Comparison of ENCODE assay signal across 8 cellular contexts in genomic region chr19:12880551-12881171, GRCh38.
DNase-seq lines count a peak whose midpoint lies in the region; ATAC-seq lines count a peak whose summit lies in the region.

No MANE protein-coding gene starts in this region.

- no peaks in the 10 kb centered on the region for H3K9me3 ChIP-seq in adipocyte (ENCODE audit: control insufficient read depth, low read length)

- no peaks in the 10 kb centered on the region for H3K79me2 ChIP-seq in ACC112 (ENCODE audit: control insufficient read depth, insufficient read depth, low read length, unreplicated experiment)

- H3K4me1 ChIP-seq in ACC112 (ENCODE audit: control insufficient read depth, insufficient read depth, low read length, unreplicated experiment), result no peaks in the 10 kb centered on the region
- H3K4me1 ChIP-seq in adipocyte (ENCODE audit: control insufficient read depth, insufficient read depth, low read length), result peaks cover 31% of the 10 kb centered on the region

- H3K27ac ChIP-seq in ACC112 (ENCODE audit: low read depth, low read length), result no peak overlapping the region

- DNase-seq in HK-2 (ENCODE audit: unreplicated experiment) (peak; percentile 41), adipocyte (ENCODE audit: low read depth) (no peak), hepatic stellate cell (ENCODE audit: low spot score) (peak; percentile 50), skeletal muscle cell (ENCODE audit: low read depth) (no peak), COR-L47 (lab: John Stamatoyannopoulos, UW) (no peak), NCI-H2029 treated with DMSO at 0.1 percent for 48 hours (lab: John Stamatoyannopoulos, UW) (no peak)

- peak; percentile 13 for ATAC-seq in GM18861 (IDR thresholded peaks at IDR 0.05; ENCODE audit: unreplicated experiment)

- peak overlapping the region; percentile 91 for H3K9ac ChIP-seq in adipocyte (ENCODE audit: low read length)

- H3K36me3 ChIP-seq in ACC112 (ENCODE audit: insufficient read depth, low read length) (no peaks in the 10 kb centered on the region), adipocyte (ENCODE audit: control insufficient read depth, insufficient read depth, low read length, severe bottlenecking) (peaks cover 15% of the 10 kb centered on the region)

- peak overlapping the region; percentile 53 for H2AFZ ChIP-seq in ACC112 (ENCODE audit: low read length, unreplicated experiment)

- peak overlapping the region; percentile 93 for H3K4me3 ChIP-seq in ACC112 (ENCODE audit: low read depth, low read length)
- H3K4me3 ChIP-seq in adipocyte (ENCODE audit: low read length), result peak overlapping the region; percentile 91
- H3K4me3 ChIP-seq in skeletal muscle cell (ENCODE audit: low read depth, low read length), result peak overlapping the region; percentile 72

- H3K27me3 ChIP-seq in ACC112 (ENCODE audit: insufficient read depth, low read length) (peaks cover 12% of the 10 kb centered on the region; the same call in 1 of the 2 replicates), adipocyte (replicated peaks; ENCODE audit: control insufficient read depth, insufficient read depth, low read length) (peaks cover 9% of the 10 kb centered on the region)

Comparison
In these comparisons a context has a peak if more than half of its experiments do, and no peak if none do; other contexts are left out.
1. DNase-seq: peak in HK-2 (single experiment) and hepatic stellate cell (single experiment); none in adipocyte (single experiment), skeletal muscle cell (single experiment), COR-L47 (single experiment) and NCI-H2029 treated with DMSO at 0.1 percent for 48 hours (single experiment).
2. Peak in every context shown above with its lines, with median percentiles within 50 percentile points of each other: H3K4me3 ChIP-seq.